ENCODE assay signal across 1 cellular context in the genomic region with DNA sequence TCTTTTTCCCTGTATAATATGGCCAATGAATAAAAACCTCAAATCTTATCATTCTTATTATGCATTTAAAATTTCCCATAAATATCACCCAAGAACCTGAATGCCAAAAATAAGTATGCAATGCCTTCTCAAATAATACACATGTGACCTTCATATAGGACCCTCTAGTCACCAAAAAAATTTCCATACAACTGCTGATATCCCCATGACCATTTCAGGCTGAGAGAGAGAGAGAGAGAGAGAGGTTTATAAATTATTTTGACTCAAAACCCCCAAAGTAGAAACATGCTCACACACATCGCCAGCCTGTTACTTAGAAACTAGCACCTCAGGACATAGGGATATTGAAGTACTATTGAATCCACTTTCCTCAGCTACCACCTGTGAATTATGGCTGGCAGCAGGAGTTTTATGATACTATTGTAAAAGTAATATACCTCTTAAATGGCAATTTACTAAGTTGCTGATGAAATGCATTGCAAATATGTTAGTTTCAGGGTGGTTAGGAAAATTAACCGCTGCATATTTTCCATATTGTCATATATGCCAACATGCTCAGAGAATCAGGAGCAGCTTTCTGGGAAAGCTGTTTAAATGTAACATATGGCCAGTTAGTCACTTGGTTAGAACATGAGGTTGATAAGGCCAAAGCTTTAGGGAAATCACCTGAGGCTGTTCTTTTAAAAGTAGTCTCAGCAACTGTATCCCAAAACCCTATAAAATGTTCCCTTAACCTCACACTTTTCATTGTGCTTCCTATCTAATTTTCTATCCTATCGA.
TF ChIP-seq lines count a peak whose summit lies in the region.

No MANE protein-coding gene starts in this region.

TF ChIP-seq in SK-N-SH treated with all-trans-retinoic acid at 6 μM for 48 hours, 23 proteins besides CTCF, POLR2A, EP300 and RAD21 (continued from another document):
- TF ChIP-seq, protein P1, sequence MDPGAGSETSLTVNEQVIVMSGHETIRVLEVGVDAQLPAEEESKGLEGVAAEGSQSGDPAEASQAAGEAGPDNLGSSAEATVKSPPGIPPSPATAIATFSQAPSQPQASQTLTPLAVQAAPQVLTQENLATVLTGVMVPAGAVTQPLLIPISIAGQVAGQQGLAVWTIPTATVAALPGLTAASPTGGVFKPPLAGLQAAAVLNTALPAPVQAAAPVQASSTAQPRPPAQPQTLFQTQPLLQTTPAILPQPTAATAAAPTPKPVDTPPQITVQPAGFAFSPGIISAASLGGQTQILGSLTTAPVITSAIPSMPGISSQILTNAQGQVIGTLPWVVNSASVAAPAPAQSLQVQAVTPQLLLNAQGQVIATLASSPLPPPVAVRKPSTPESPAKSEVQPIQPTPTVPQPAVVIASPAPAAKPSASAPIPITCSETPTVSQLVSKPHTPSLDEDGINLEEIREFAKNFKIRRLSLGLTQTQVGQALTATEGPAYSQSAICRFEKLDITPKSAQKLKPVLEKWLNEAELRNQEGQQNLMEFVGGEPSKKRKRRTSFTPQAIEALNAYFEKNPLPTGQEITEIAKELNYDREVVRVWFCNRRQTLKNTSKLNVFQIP (CRISPR knock-in tag; IDR thresholded peaks at IDR 0.05; ENCODE audit: borderline replicate concordance, low read depth), result no peak
- TF ChIP-seq SNAI2 (CRISPR knock-in tag; IDR thresholded peaks at IDR 0.05) (no peak), ZFP30 (CRISPR knock-in tag; IDR thresholded peaks at IDR 0.05) (no peak), BACH2 (CRISPR knock-in tag; IDR thresholded peaks at IDR 0.05; ENCODE audit: borderline replicate concordance) (no peak), TOX (CRISPR knock-in tag; IDR thresholded peaks at IDR 0.05; ENCODE audit: borderline replicate concordance) (no peak), PPARA (CRISPR knock-in tag; IDR thresholded peaks at IDR 0.05; ENCODE audit: borderline replicate concordance) (no peak), ZNF70 (CRISPR knock-in tag; IDR thresholded peaks at IDR 0.05) (no peak), ARNTL (CRISPR knock-in tag; IDR thresholded peaks at IDR 0.05; ENCODE audit: borderline replicate concordance, low read depth) (no peak), GLIS3 (CRISPR knock-in tag; IDR thresholded peaks at IDR 0.05) (no peak), ZC3H10 (CRISPR knock-in tag; IDR thresholded peaks at IDR 0.05) (no peak), ZNF565 (CRISPR knock-in tag; conservative IDR thresholded peaks at IDR 0.05; ENCODE audit: low read depth) (no peak), ISL1 (CRISPR knock-in tag; IDR thresholded peaks at IDR 0.05) (no peak), ZNF8 (CRISPR knock-in tag; IDR thresholded peaks at IDR 0.05) (no peak)
- TF ChIP-seq, protein P2, sequence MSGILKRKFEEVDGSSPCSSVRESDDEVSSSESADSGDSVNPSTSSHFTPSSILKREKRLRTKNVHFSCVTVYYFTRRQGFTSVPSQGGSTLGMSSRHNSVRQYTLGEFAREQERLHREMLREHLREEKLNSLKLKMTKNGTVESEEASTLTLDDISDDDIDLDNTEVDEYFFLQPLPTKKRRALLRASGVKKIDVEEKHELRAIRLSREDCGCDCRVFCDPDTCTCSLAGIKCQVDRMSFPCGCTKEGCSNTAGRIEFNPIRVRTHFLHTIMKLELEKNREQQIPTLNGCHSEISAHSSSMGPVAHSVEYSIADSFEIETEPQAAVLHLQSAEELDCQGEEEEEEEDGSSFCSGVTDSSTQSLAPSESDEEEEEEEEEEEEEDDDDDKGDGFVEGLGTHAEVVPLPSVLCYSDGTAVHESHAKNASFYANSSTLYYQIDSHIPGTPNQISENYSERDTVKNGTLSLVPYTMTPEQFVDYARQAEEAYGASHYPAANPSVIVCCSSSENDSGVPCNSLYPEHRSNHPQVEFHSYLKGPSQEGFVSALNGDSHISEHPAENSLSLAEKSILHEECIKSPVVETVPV (CRISPR knock-in tag; IDR thresholded peaks at IDR 0.05), result no peak
- TF ChIP-seq, protein P3, sequence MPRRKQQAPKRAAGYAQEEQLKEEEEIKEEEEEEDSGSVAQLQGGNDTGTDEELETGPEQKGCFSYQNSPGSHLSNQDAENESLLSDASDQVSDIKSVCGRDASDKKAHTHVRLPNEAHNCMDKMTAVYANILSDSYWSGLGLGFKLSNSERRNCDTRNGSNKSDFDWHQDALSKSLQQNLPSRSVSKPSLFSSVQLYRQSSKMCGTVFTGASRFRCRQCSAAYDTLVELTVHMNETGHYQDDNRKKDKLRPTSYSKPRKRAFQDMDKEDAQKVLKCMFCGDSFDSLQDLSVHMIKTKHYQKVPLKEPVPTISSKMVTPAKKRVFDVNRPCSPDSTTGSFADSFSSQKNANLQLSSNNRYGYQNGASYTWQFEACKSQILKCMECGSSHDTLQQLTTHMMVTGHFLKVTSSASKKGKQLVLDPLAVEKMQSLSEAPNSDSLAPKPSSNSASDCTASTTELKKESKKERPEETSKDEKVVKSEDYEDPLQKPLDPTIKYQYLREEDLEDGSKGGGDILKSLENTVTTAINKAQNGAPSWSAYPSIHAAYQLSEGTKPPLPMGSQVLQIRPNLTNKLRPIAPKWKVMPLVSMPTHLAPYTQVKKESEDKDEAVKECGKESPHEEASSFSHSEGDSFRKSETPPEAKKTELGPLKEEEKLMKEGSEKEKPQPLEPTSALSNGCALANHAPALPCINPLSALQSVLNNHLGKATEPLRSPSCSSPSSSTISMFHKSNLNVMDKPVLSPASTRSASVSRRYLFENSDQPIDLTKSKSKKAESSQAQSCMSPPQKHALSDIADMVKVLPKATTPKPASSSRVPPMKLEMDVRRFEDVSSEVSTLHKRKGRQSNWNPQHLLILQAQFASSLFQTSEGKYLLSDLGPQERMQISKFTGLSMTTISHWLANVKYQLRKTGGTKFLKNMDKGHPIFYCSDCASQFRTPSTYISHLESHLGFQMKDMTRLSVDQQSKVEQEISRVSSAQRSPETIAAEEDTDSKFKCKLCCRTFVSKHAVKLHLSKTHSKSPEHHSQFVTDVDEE (CRISPR knock-in tag; IDR thresholded peaks at IDR 0.05), result no peak
- TF ChIP-seq, protein P4, sequence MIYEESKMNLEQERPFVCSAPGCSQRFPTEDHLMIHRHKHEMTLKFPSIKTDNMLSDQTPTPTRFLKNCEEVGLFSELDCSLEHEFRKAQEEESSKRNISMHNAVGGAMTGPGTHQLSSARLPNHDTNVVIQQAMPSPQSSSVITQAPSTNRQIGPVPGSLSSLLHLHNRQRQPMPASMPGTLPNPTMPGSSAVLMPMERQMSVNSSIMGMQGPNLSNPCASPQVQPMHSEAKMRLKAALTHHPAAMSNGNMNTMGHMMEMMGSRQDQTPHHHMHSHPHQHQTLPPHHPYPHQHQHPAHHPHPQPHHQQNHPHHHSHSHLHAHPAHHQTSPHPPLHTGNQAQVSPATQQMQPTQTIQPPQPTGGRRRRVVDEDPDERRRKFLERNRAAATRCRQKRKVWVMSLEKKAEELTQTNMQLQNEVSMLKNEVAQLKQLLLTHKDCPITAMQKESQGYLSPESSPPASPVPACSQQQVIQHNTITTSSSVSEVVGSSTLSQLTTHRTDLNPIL (CRISPR knock-in tag; IDR thresholded peaks at IDR 0.05; ENCODE audit: low read depth), result no peak
- TF ChIP-seq, protein P5, sequence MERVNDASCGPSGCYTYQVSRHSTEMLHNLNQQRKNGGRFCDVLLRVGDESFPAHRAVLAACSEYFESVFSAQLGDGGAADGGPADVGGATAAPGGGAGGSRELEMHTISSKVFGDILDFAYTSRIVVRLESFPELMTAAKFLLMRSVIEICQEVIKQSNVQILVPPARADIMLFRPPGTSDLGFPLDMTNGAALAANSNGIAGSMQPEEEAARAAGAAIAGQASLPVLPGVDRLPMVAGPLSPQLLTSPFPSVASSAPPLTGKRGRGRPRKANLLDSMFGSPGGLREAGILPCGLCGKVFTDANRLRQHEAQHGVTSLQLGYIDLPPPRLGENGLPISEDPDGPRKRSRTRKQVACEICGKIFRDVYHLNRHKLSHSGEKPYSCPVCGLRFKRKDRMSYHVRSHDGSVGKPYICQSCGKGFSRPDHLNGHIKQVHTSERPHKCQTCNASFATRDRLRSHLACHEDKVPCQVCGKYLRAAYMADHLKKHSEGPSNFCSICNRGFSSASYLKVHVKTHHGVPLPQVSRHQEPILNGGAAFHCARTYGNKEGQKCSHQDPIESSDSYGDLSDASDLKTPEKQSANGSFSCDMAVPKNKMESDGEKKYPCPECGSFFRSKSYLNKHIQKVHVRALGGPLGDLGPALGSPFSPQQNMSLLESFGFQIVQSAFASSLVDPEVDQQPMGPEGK (CRISPR knock-in tag; IDR thresholded peaks at IDR 0.05; ENCODE audit: borderline replicate concordance), result no peak
